In genomic region chr9:97158722-97159121, GRCh38 we compare ENCODE assay signal across 2 cellular contexts.
A peak's percentile ranks its signal among the peaks of the same experiment; 100 is the strongest.
DNase-seq lines count a peak whose midpoint lies in the region; ATAC-seq, FAIRE-seq and TF ChIP-seq lines count a peak whose summit lies in the region.
"Not testable (repeated sequence)": the region's sequence is repeated elsewhere in the genome, so short reads cannot be mapped to it uniquely, and the experiment has no call there.

No MANE protein-coding gene starts in this region.

- not testable (repeated sequence) for H3K4me3 ChIP-seq in HEK293 (ENCODE audit: low read depth, low read length); K562

- CTCF ChIA-PET in HEK293 (lab: Yijun Ruan, JAX); K562 (lab: Yijun Ruan, JAX; ENCODE audit: low intra/inter-chr PET ratio): not testable (repeated sequence)

- not testable (repeated sequence) for H3K9ac ChIP-seq in K562 (ENCODE audit: insufficient read depth in 1 of 2, low read depth in 2 of 2, low read length in 2 of 2)

- TF ChIP-seq EP300 in K562 (IDR thresholded peaks at IDR 0.05; ENCODE audit: low read length) = not testable (repeated sequence)

- H3K79me2 ChIP-seq in K562 (ENCODE audit: control insufficient read depth, insufficient read depth, low read length) = not testable (repeated sequence)

- H3K36me3 ChIP-seq in HEK293 (ENCODE audit: control insufficient read depth in 2 of 2, insufficient read depth in 1 of 2, low read length in 2 of 2); K562 (ENCODE audit: control insufficient read depth, insufficient read depth, low read length): not testable (repeated sequence)

- H3K27me3 ChIP-seq in K562 (ENCODE audit: control insufficient read depth in 2 of 2, insufficient read depth in 2 of 2, low read length in 2 of 2) = not testable (repeated sequence)

- in situ Hi-C loops in K562 (cut with MboI) = not testable (repeated sequence)

- H3K4me1 ChIP-seq in HEK293 (ENCODE audit: control insufficient read depth, insufficient read depth, low read length); K562 (replicated peaks in 1 of 2; ENCODE audit: control insufficient read depth in 2 of 2, insufficient read depth in 2 of 2, low read length in 2 of 2): not testable (repeated sequence)

- intact Hi-C loops in K562 (cut with micrococcal nuclease) = loop anchor here (10.0 kb wide), 1 partner anchor 226 kb away; no protein-coding TSS in a partner anchor

- not testable (repeated sequence) for H2AFZ ChIP-seq in K562 (ENCODE audit: low read depth, low read length)

- not testable (repeated sequence) for H3K9me3 ChIP-seq in HEK293 (ENCODE audit: control insufficient read depth, insufficient read depth, low read depth, low read length); K562 (replicated peaks; ENCODE audit: control insufficient read depth, insufficient read depth, low read depth, low read length)

- not testable (repeated sequence) for H3K27ac ChIP-seq in HEK293 (ENCODE audit: extremely low read depth, low read depth, low read length); K562 (ENCODE audit: extremely low read depth, low read depth, low read length)

- not testable (repeated sequence) for TF ChIP-seq POLR2A in K562 (conservative IDR thresholded peaks at IDR 0.05)

- not testable (repeated sequence) for TF ChIP-seq CTCF in HEK293 (tag by site-specific recombination; IDR thresholded peaks at IDR 0.05); K562 (IDR thresholded peaks at IDR 0.05 in 2 of 3, conservative IDR thresholded peaks at IDR 0.05 in 1 of 3; ENCODE audit: insufficient read depth in 2 of 3, low read depth in 1 of 3, low read length in 3 of 3)

- POLR2A ChIA-PET in HEK293 (lab: Yijun Ruan, JAX); K562 (lab: Yijun Ruan, JAX): not testable (repeated sequence)

- not testable (repeated sequence) for H3K9me1 ChIP-seq in K562 (ENCODE audit: control insufficient read depth, insufficient read depth, low read length)

- H3K4me2 ChIP-seq in K562 (ENCODE audit: insufficient read depth, low read length) = not testable (repeated sequence)

- not testable (repeated sequence) for DNase-seq in K562 (ENCODE audit: extremely low read depth in 1 of 4, low spot score in 3 of 4)

- not testable (repeated sequence) for BruUV-seq in K562 (replicated peaks; lab: Mats Ljungman, UMichigan)

- ATAC-seq in K562 = not testable (repeated sequence)

- not testable (repeated sequence) for TF ChIP-seq RAD21 in K562 (CRISPR knock-in tag; conservative IDR thresholded peaks at IDR 0.05 in 1 of 2, IDR thresholded peaks at IDR 0.05 in 1 of 2)

- not testable (repeated sequence) for H4K20me1 ChIP-seq in K562 (replicated peaks; ENCODE audit: control insufficient read depth, insufficient read depth, low read length)

- not testable (repeated sequence) for FAIRE-seq in K562 (lab: Jason Lieb, UNC)

- 20% methylated on average over 3 of the region's 3 CpGs for WGBS in K562 (ENCODE audit: insufficient coverage, low coverage, missing lambda C conversion rate)

TF ChIP-seq in HEK293, 187 proteins besides CTCF, POLR2A, EP300 and RAD21:
- TF ChIP-seq ZNF146 (tag by site-specific recombination; IDR thresholded peaks at IDR 0.05) = peak; percentile 77

TF ChIP-seq in K562, 482 proteins besides CTCF, POLR2A, EP300 and RAD21:
- peak; percentile 23 for TF ChIP-seq RBM25 (IDR thresholded peaks at IDR 0.05; ENCODE audit: low read depth, low read length, severe bottlenecking)
- TF ChIP-seq ZNF146 (CRISPR knock-in tag; IDR thresholded peaks at IDR 0.05; ENCODE audit: unreplicated experiment) = peak; percentile 84
TF ChIP-seq in K562: peak in this region for 2; not testable (repeated sequence) for 480.
